Comparison of ENCODE assay signal across 15 cellular contexts in genomic region chr10:2994562-2994961, GRCh38.
"Had no signal": no experiment of that assay in that cellular context is flagged by ENCODE, and none has a peak within 500 bp of the region (broad histone marks: within the 10 kb centered on the region; RNA-seq: fewer than 3 reads in every experiment).

No MANE protein-coding gene starts in this region.

- H3K27ac Mint-ChIP-seq: activated CD4-positive, alpha-beta T cell treated with anti-CD3 and anti-CD28 coated beads, Interleukin-2, amount 10 ng/mL, durations not matched to agents 7 days and 5 days; activated naive CD4-positive, alpha-beta T cell treated with anti-CD3 and anti-CD28 coated beads, Interleukin-2, amount 50 U/mL, for 24 hours; activated T-helper 17 cell treated with anti-CD3 and anti-CD28 coated beads, Interleukin-2, amount 50 U/mL, for 72 hours; neural progenitor cell; T-helper 17 cell had no signal

- ATAC-seq: activated T-helper 17 cell treated with anti-CD3 and anti-CD28 coated beads, Interleukin-2, amount 50 U/mL, for 72 hours; heart right ventricle; pancreas; T-helper 17 cell had no signal

- H3K36me3 ChIP-seq: heart right ventricle, neural progenitor cell, pancreas, stomach, thoracic aorta had no signal

- H3K4me3 Mint-ChIP-seq: activated CD4-positive, alpha-beta T cell treated with anti-CD3 and anti-CD28 coated beads, Interleukin-2, amount 10 ng/mL, durations not matched to agents 7 days and 5 days; activated naive CD4-positive, alpha-beta T cell treated with anti-CD3 and anti-CD28 coated beads, Interleukin-2, amount 50 U/mL, for 24 hours; activated T-helper 17 cell treated with anti-CD3 and anti-CD28 coated beads, Interleukin-2, amount 50 U/mL, for 72 hours; neural progenitor cell; T-helper 17 cell had no signal

- H3K9me3 ChIP-seq: pancreas had no signal

- H3K36me3 Mint-ChIP-seq: activated naive CD4-positive, alpha-beta T cell treated with anti-CD3 and anti-CD28 coated beads, Interleukin-2, amount 50 U/mL, for 24 hours; neural progenitor cell had no signal

- DNase-seq: activated CD4-positive, alpha-beta T cell treated with anti-CD3 and anti-CD28 coated beads, Interleukin-2, amount 10 ng/mL, durations not matched to agents 7 days and 5 days; activated CD4-positive, CD25-positive, alpha-beta regulatory T cell; activated T-cell treated with anti-CD3 and anti-CD28 coated beads for 4 hours; amygdala; effector CD4-positive, alpha-beta T cell; foreskin melanocyte; heart right ventricle; pancreas; stimulated activated CD4-positive, alpha-beta T cell treated with anti-CD3 and anti-CD28 coated beads, Interleukin-4, amount 100 ng/mL, for 4 hours; stomach; T-helper 17 cell had no signal

- H3K9me3 Mint-ChIP-seq: activated CD4-positive, alpha-beta T cell treated with anti-CD3 and anti-CD28 coated beads, Interleukin-2, amount 10 ng/mL, durations not matched to agents 7 days and 5 days; activated naive CD4-positive, alpha-beta T cell treated with anti-CD3 and anti-CD28 coated beads, Interleukin-2, amount 50 U/mL, for 24 hours; activated T-helper 17 cell treated with anti-CD3 and anti-CD28 coated beads, Interleukin-2, amount 50 U/mL, for 72 hours had no signal

- H3K4me1 ChIP-seq: heart right ventricle, neural progenitor cell, pancreas, stomach had no signal

- H3K4me1 Mint-ChIP-seq: activated CD4-positive, alpha-beta T cell treated with anti-CD3 and anti-CD28 coated beads, Interleukin-2, amount 10 ng/mL, durations not matched to agents 7 days and 5 days; activated naive CD4-positive, alpha-beta T cell treated with anti-CD3 and anti-CD28 coated beads, Interleukin-2, amount 50 U/mL, for 24 hours; activated T-helper 17 cell treated with anti-CD3 and anti-CD28 coated beads, Interleukin-2, amount 50 U/mL, for 72 hours had no signal

- H3K4me3 ChIP-seq: heart right ventricle, neural progenitor cell, pancreas, stomach, thoracic aorta had no signal

- H3K27ac ChIP-seq: heart right ventricle, neural progenitor cell, pancreas, stomach, thoracic aorta had no signal

- H3K27me3 ChIP-seq: neural progenitor cell, pancreas had no signal

- H3K9ac ChIP-seq: neural progenitor cell had no signal
